ENCODE assay signal across 8 cellular contexts in the genomic region with DNA sequence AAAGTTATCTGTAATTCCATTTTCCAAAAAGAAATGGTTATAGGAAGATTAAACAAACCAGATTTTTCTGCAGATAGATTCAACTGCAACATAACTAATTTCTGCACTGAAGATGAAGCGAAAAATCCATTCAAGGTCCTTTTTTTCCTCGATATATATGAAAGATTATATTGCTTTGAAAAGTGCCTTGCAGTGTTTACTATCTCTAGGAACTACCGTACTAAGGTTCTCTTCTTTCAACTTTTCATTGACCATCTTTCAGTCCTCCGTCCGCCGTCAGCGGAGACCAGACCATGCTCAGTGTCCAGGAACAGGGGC. TPM values are rescaled to one million over a fixed set of nuclear protein-coding genes. Genes with fewer than 3 reads are reported as not detected.
DNase-seq lines count a peak whose midpoint lies in the region; ATAC-seq, FAIRE-seq and TF ChIP-seq lines count a peak whose summit lies in the region.

No MANE protein-coding gene starts in this region.

- H3K27me3 ChIP-seq in K562 (ENCODE audit: control insufficient read depth in 2 of 2, insufficient read depth in 2 of 2, low read length in 2 of 2) = peaks cover under 1 to 3% of the 10 kb centered on the region in 2 experiments; a peak in 4 of 5 replicates
- H3K27me3 ChIP-seq in lower lobe of right lung (ENCODE audit: low read depth) = peaks cover 9% of the 10 kb centered on the region
- H3K27me3 ChIP-seq in transverse colon = peaks cover 18% of the 10 kb centered on the region

- peaks cover 17% of the 10 kb centered on the region for H3K4me1 Mint-ChIP-seq in activated naive CD4-positive, alpha-beta T cell treated with anti-CD3 and anti-CD28 coated beads for 36 hours (ENCODE audit: low read depth)

- peaks cover 12% of the 10 kb centered on the region for H3K36me3 Mint-ChIP-seq in activated naive CD4-positive, alpha-beta T cell treated with anti-CD3 and anti-CD28 coated beads for 36 hours (ENCODE audit: low read depth)

- intact Hi-C loops in activated naive CD4-positive, alpha-beta T cell treated with anti-CD3 and anti-CD28 coated beads for 36 hours (cut with micrococcal nuclease) = no loop called here
- intact Hi-C loops in K562 (cut with micrococcal nuclease) (no loop called here), lower lobe of right lung (cut with DNase I) (no loop called here), transverse colon (cut with DNase I; ENCODE audit: low total_unique reads) (no loop called here)

- peaks cover 12% of the 10 kb centered on the region for H3K27me3 Mint-ChIP-seq in activated naive CD4-positive, alpha-beta T cell treated with anti-CD3 and anti-CD28 coated beads for 36 hours (ENCODE audit: low read depth)

- POLR2A ChIA-PET in K562 (lab: Yijun Ruan, JAX) = interaction anchor here (0.6 to 1.3 kb wide), 3 partner anchors 13 to 460 kb away, joined by 3 read pairs; no protein-coding TSS in a partner anchor

- no peaks in the 10 kb centered on the region for H3K9me3 Mint-ChIP-seq in activated naive CD4-positive, alpha-beta T cell treated with anti-CD3 and anti-CD28 coated beads for 36 hours

- TF ChIP-seq RAD21 in K562 (CRISPR knock-in tag; conservative IDR thresholded peaks at IDR 0.05 in 1 of 2, IDR thresholded peaks at IDR 0.05 in 1 of 2) = no peak

- peak; percentile 6 for FAIRE-seq in K562 (lab: Jason Lieb, UNC)

- H3K9me1 ChIP-seq in K562 (ENCODE audit: control insufficient read depth, insufficient read depth, low read length) = no peaks in the 10 kb centered on the region

- CTCF ChIA-PET in activated naive CD4-positive, alpha-beta T cell treated with anti-CD3 and anti-CD28 coated beads for 36 hours (lab: Charles Lee) = no interaction called here
- CTCF ChIA-PET in K562 (lab: Yijun Ruan, JAX; ENCODE audit: low intra/inter-chr PET ratio) = no interaction called here

- 1% methylated on average over 7 of the region's 7 CpGs for WGBS in K562 (ENCODE audit: insufficient coverage, low coverage, missing lambda C conversion rate)
- 2 to 3% methylated on average over 3 to 7 of the region's 7 CpGs for WGBS in transverse colon (ENCODE audit: low coverage in 1 of 2), 2 donors

- H4K20me1 ChIP-seq in K562 (replicated peaks; ENCODE audit: control insufficient read depth, insufficient read depth, low read length) = no peaks in the 10 kb centered on the region

- TF ChIP-seq CTCF in K562 (IDR thresholded peaks at IDR 0.05 in 2 of 3, conservative IDR thresholded peaks at IDR 0.05 in 1 of 3; ENCODE audit: insufficient read depth in 2 of 3, low read depth in 1 of 3, low read length in 3 of 3) = no peak
- TF ChIP-seq CTCF in lower lobe of right lung (IDR thresholded peaks at IDR 0.05) = no peak
- TF ChIP-seq CTCF in transverse colon (IDR thresholded peaks at IDR 0.05) = no peak

- BruUV-seq in K562 (replicated peaks; lab: Mats Ljungman, UMichigan) = TSS peak; percentile 55

- TF ChIP-seq EP300 in K562 (IDR thresholded peaks at IDR 0.05; ENCODE audit: low read length) (no peak), transverse colon (IDR thresholded peaks at IDR 0.05; ENCODE audit: low read depth) (no peak)

- H3K4me1 ChIP-seq in K562 (replicated peaks in 1 of 2; ENCODE audit: control insufficient read depth in 2 of 2, insufficient read depth in 2 of 2, low read length in 2 of 2) (peaks cover 3 to 14% of the 10 kb centered on the region in 2 experiments; a peak in 3 of 5 replicates), lower lobe of right lung (peaks cover 37% of the 10 kb centered on the region), transverse colon (peaks cover 11 to 25% (median 15%) of the 10 kb centered on the region in 4 donors)

- ATAC-seq in K562 = no peak
- ATAC-seq in lower lobe of right lung = no peak
- ATAC-seq in HG03432 (IDR thresholded peaks at IDR 0.05; ENCODE audit: unreplicated experiment) = no peak
- no peak for ATAC-seq in HG02642 (IDR thresholded peaks at IDR 0.05; ENCODE audit: poor library complexity, unreplicated experiment)

- H3K9ac ChIP-seq in K562 (ENCODE audit: insufficient read depth in 1 of 2, low read depth in 2 of 2, low read length in 2 of 2) = peak overlapping the region; percentile 67 to 93

- DNase-seq in activated naive CD4-positive, alpha-beta T cell treated with anti-CD3 and anti-CD28 coated beads for 36 hours = no peak
- DNase-seq in activated naive CD4-positive, alpha-beta T cell treated with anti-CD3 and anti-CD28 coated beads, Interleukin-2, amount 50 U/mL, for 16 hours = no peak
- DNase-seq in K562 (ENCODE audit: extremely low read depth in 1 of 4, low spot score in 3 of 4) (no peak), lower lobe of right lung (no peak), transverse colon (no peak), NCI-H2081 treated with DMSO at 0.1 percent for 48 hours (lab: John Stamatoyannopoulos, UW) (no peak)

- peaks cover 25% of the 10 kb centered on the region for H3K79me2 ChIP-seq in K562 (ENCODE audit: control insufficient read depth, insufficient read depth, low read length)

- H3K27ac Mint-ChIP-seq in activated naive CD4-positive, alpha-beta T cell treated with anti-CD3 and anti-CD28 coated beads for 36 hours = no peak overlapping the region

- H3K27ac ChIP-seq in K562 (ENCODE audit: extremely low read depth, low read depth, low read length) = peak overlapping the region; percentile 52
- H3K27ac ChIP-seq in lower lobe of right lung = peak overlapping the region; percentile 85
- H3K27ac ChIP-seq in transverse colon = peak overlapping the region; percentile 83 to 87 (median 84)

- H3K9me3 ChIP-seq in K562 (replicated peaks; ENCODE audit: control insufficient read depth, insufficient read depth, low read depth, low read length) (no peaks in the 10 kb centered on the region), lower lobe of right lung (no peaks in the 10 kb centered on the region), transverse colon (no peaks in the 10 kb centered on the region)

- peak overlapping the region; percentile 87 for H3K4me3 Mint-ChIP-seq in activated naive CD4-positive, alpha-beta T cell treated with anti-CD3 and anti-CD28 coated beads for 36 hours

- in situ Hi-C loops in K562 (cut with MboI) = no loop called here
- in situ Hi-C loops in transverse colon (cut with MboI; ENCODE audit: low pct_ligation_motif_present in 1 of 4, low pct_unique_long_range_greater_than_20kb in 1 of 4, low sequenced_read_pairs in 3 of 4) = no loop called here

- H3K4me3 ChIP-seq in K562 = peak overlapping the region; percentile 63
- H3K4me3 ChIP-seq in lower lobe of right lung = peak overlapping the region; percentile 68
- H3K4me3 ChIP-seq in transverse colon = peak overlapping the region; percentile 54 to 81 (median 64)

- H2AFZ ChIP-seq in K562 (ENCODE audit: low read depth, low read length) = peak overlapping the region; percentile 98

- H3K36me3 ChIP-seq in K562 (ENCODE audit: control insufficient read depth, insufficient read depth, low read length) (peaks cover 32% of the 10 kb centered on the region), lower lobe of right lung (peaks cover 22% of the 10 kb centered on the region), transverse colon (peaks cover 0 to 4% (median 2%) of the 10 kb centered on the region in 4 donors)

- H3K4me2 ChIP-seq in K562 (ENCODE audit: insufficient read depth, low read length) = peak overlapping the region; percentile 94

- TF ChIP-seq POLR2A in K562 (conservative IDR thresholded peaks at IDR 0.05) = no peak
- TF ChIP-seq POLR2A in transverse colon (IDR thresholded peaks at IDR 0.05) = no peak

TF ChIP-seq in K562, 482 proteins besides CTCF, POLR2A, EP300 and RAD21 (continues in another document):
- TF ChIP-seq NFIC (IDR thresholded peaks at IDR 0.05) (0 out of 2 replicates have a peak, but pooled peaks have one; percentile 12), SMARCA4 (IDR thresholded peaks at IDR 0.05) (peak; percentile 22; the same call in 1 of the 2 replicates), TAF15 (IDR thresholded peaks at IDR 0.05; ENCODE audit: low read depth, low read length) (no peak), ZNF324 (CRISPR knock-in tag; IDR thresholded peaks at IDR 0.05) (0 out of 2 replicates have a peak, but pooled peaks have one; percentile 18), SMARCE1 (IDR thresholded peaks at IDR 0.05) (0 out of 2 replicates have a peak, but pooled peaks have one; percentile 37)

RNA-seq across cellular contexts. Expression of a gene that starts 0.5 kb away (rescaled TPM):
- total RNA-seq in activated naive CD4-positive, alpha-beta T cell treated with anti-CD3 and anti-CD28 coated beads for 36 hours = 1 to 10 TPM; 8.8 to 9.6 TPM
- 8.3 and 23.3 TPM in 2 replicates for total RNA-seq in K562 (2011; cell fraction: chromatin; rRNA removed; ENCODE audit: low replicate concordance)
- total RNA-seq in K562 (2011; cell fraction: nucleolus; rRNA removed) = 13.7 and 20.0 TPM in 2 replicates
- total RNA-seq in K562 (2011; cell fraction: nucleoplasm; rRNA removed) = 11.3 and 14.8 TPM in 2 replicates
- total RNA-seq in K562 (2014; rRNA removed) = 11.6 and 12.4 TPM in 2 replicates
- 24.0 and 27.2 TPM in 2 replicates for total RNA-seq in K562 (2014; rRNA removed; fragmentation: Illumina TruSeq; extraction: Trizol)
- total RNA-seq in K562 (2015; rRNA removed; fragmentation: Illumina TruSeq; extraction: Trizol) = 25.2 and 26.4 TPM in 2 replicates
- 29.2 and 31.2 TPM in 2 replicates for total RNA-seq in K562 (2021)
- polyA plus RNA-seq in K562 (2011; rRNA removed) = 21.9 and 24.8 TPM in 2 replicates
- polyA plus RNA-seq in K562 (2011; cell fraction: cytosol; rRNA removed) = 3.9 and 6.5 TPM in 2 replicates
- polyA plus RNA-seq in K562 (2011; cell fraction: nucleus; rRNA removed) = 20.4 and 22.7 TPM in 2 replicates
- polyA plus RNA-seq in K562 (2012) = 10.6 and 17.4 TPM in 2 replicates
- 17.8 and 18.7 TPM in 2 replicates for polyA plus RNA-seq in K562 (2014; fragmentation: Illumina TruSeq; extraction: Trizol)
- polyA plus RNA-seq in K562 (2014; fragmentation: Nextera tagmentation; extraction: Ambion mirVana) = 1 to 10 TPM; 4.7 to 7.1 TPM
- 12.4 and 14.6 TPM in 2 replicates for polyA plus RNA-seq in K562 (2014; rRNA removed)
- 18.8 and 21.8 TPM in 2 replicates for polyA minus RNA-seq in K562 (2011; rRNA and poly(A)+ RNA removed)
- 9.3 and 10.4 TPM in 2 replicates for polyA minus RNA-seq in K562 (2011; cell fraction: cytosol; rRNA and poly(A)+ RNA removed)
- 15.6 and 21.7 TPM in 2 replicates for polyA minus RNA-seq in K562 (2011; cell fraction: nucleus; rRNA and poly(A)+ RNA removed)
- 25.6 TPM for total RNA-seq in lower lobe of right lung
- 10 to 100 TPM in 3 of 4 donors, 1 to 10 TPM in 1; 2.8 to 32.2 (median 13.5) TPM for total RNA-seq in transverse colon
